13 cellular contexts compared by ENCODE assay signal in genomic region chr3:181713673-181714270, GRCh38. TPM values are rescaled to one million over a fixed set of nuclear protein-coding genes. Genes with fewer than 3 reads are reported as not detected.
DNase-seq lines count a peak whose midpoint lies in the region; ATAC-seq and TF ChIP-seq lines count a peak whose summit lies in the region.
"Had no signal": no experiment of that assay in that cellular context is flagged by ENCODE, and none has a peak within 500 bp of the region (broad histone marks: within the 10 kb centered on the region; RNA-seq: fewer than 3 reads in every experiment).

No MANE protein-coding gene starts in this region.

- WGBS in smooth muscle cell (ENCODE audit: low lambda C conversion rate): 4% methylated on average over 9 of the region's 9 CpGs

- H3K27me3 Mint-ChIP-seq in glutamatergic neuron (ENCODE audit: unreplicated experiment): peaks cover 5% of the 10 kb centered on the region
- H3K27me3 Mint-ChIP-seq in nephron progenitor cell (ENCODE audit: low read depth, poor library complexity): peaks cover 67% of the 10 kb centered on the region
- H3K27me3 Mint-ChIP-seq in T-cell: peaks cover 44 to 71% of the 10 kb centered on the region in 2 donors

- H3K36me3 ChIP-seq in RWPE2 (ENCODE audit: low read depth) (no peaks in the 10 kb centered on the region), smooth muscle cell (ENCODE audit: low read depth) (no peaks in the 10 kb centered on the region)
- H3K36me3 ChIP-seq: spleen had no signal

- peak overlapping the region; percentile 52 for H3K4me3 ChIP-seq in RWPE2 (ENCODE audit: severe bottlenecking)
- H3K4me3 ChIP-seq in smooth muscle cell: peak overlapping the region; percentile 56

- H3K27me3 ChIP-seq in RWPE2 (ENCODE audit: insufficient read depth, poor library complexity, severe bottlenecking) (peaks cover 61% of the 10 kb centered on the region), smooth muscle cell (ENCODE audit: low read depth) (peaks cover 99% of the 10 kb centered on the region)

- H3K9me3 Mint-ChIP-seq in glutamatergic neuron (ENCODE audit: unreplicated experiment): peaks cover 7% of the 10 kb centered on the region
- no peaks in the 10 kb centered on the region for H3K9me3 Mint-ChIP-seq in nephron progenitor cell
- H3K9me3 Mint-ChIP-seq in T-cell: peaks cover 0 to 7% (median 4%) of the 10 kb centered on the region in 3 donors

- no peak overlapping the region for H3K27ac ChIP-seq in RWPE2 (ENCODE audit: poor library complexity, severe bottlenecking)
- H3K27ac ChIP-seq in smooth muscle cell (ENCODE audit: low read depth): no peak overlapping the region
- H3K27ac ChIP-seq: spleen, VCaP had no signal

- ATAC-seq in RWPE2 (ENCODE audit: low read depth) (no peak), T-cell (replicated peaks in 1 of 4) (no peak)

- no peak overlapping the region for H3K4me2 ChIP-seq in smooth muscle cell

- H3K4me1 ChIP-seq in RWPE2 (ENCODE audit: insufficient read depth, poor library complexity, severe bottlenecking) (peaks cover 4% of the 10 kb centered on the region), smooth muscle cell (ENCODE audit: low read depth) (peaks cover 18% of the 10 kb centered on the region)

- in situ Hi-C loops in G401 (cut with HindIII; ENCODE audit: low sequenced_read_pairs): no loop called here

- CTCF ChIA-PET in T-cell (lab: Charles Lee): no interaction called here

- no peaks in the 10 kb centered on the region for H3K9me3 ChIP-seq in RWPE2 (ENCODE audit: severe bottlenecking)
- no peaks in the 10 kb centered on the region for H3K9me3 ChIP-seq in smooth muscle cell (replicated peaks; ENCODE audit: low read depth)

- TF ChIP-seq CTCF in RWPE2 (IDR thresholded peaks at IDR 0.05; ENCODE audit: poor library complexity, severe bottlenecking) (no peak), glutamatergic neuron (IDR thresholded peaks at IDR 0.05; ENCODE audit: partially characterized antibody, unreplicated experiment) (no peak), smooth muscle cell (IDR thresholded peaks at IDR 0.05; ENCODE audit: borderline replicate concordance, insufficient read depth, poor library complexity, severe bottlenecking) (no peak), nephron progenitor cell (IDR thresholded peaks at IDR 0.05) (no peak)

- H4K20me1 ChIP-seq in smooth muscle cell (ENCODE audit: low read depth): no peaks in the 10 kb centered on the region

- peaks cover 16% of the 10 kb centered on the region for H3K4me1 Mint-ChIP-seq in glutamatergic neuron (ENCODE audit: low read depth, unreplicated experiment)
- peaks cover 48% of the 10 kb centered on the region for H3K4me1 Mint-ChIP-seq in nephron progenitor cell
- peaks cover 8% of the 10 kb centered on the region in 3 donors for H3K4me1 Mint-ChIP-seq in T-cell

- DNase-seq in NCI-H510A treated with DMSO at 0.1 percent for 48 hours (lab: John Stamatoyannopoulos, UW) (peak; percentile 47), NCI-H510A (lab: John Stamatoyannopoulos, UW) (no peak), RWPE2 (ENCODE audit: low spot score) (no peak), glutamatergic neuron (no peak), smooth muscle cell (lab: John Stamatoyannopoulos, UW; ENCODE audit: unreplicated experiment) (no peak), G401 (ENCODE audit: low spot score) (no peak), nephron progenitor cell (no peak), T-cell (no peak)
- DNase-seq: effector CD4-positive, alpha-beta T cell; NCI-H524 treated with DMSO at 0.1 percent for 48 hours had no signal

- H2AFZ ChIP-seq in smooth muscle cell (ENCODE audit: low read depth): no peak overlapping the region

- no peak overlapping the region for H3K9ac ChIP-seq in smooth muscle cell (ENCODE audit: low read depth)

- H3K27ac Mint-ChIP-seq in glutamatergic neuron (ENCODE audit: unreplicated experiment) (no peak overlapping the region), nephron progenitor cell (no peak overlapping the region), T-cell (no peak overlapping the region)

- POLR2A ChIA-PET in T-cell (lab: Charles Lee): no interaction called here

- no peaks in the 10 kb centered on the region for H3K36me3 Mint-ChIP-seq in glutamatergic neuron (ENCODE audit: unreplicated experiment)
- no peaks in the 10 kb centered on the region for H3K36me3 Mint-ChIP-seq in nephron progenitor cell (ENCODE audit: low read depth)
- H3K36me3 Mint-ChIP-seq in T-cell: no peaks in the 10 kb centered on the region

- no peaks in the 10 kb centered on the region for H3F3A ChIP-seq in smooth muscle cell (ENCODE audit: low read depth)

- no peaks in the 10 kb centered on the region for H3K79me2 ChIP-seq in smooth muscle cell (ENCODE audit: low read depth)

- peak overlapping the region; percentile 83 for H3K4me3 Mint-ChIP-seq in glutamatergic neuron (ENCODE audit: unreplicated experiment)
- no peak overlapping the region for H3K4me3 Mint-ChIP-seq in nephron progenitor cell
- H3K4me3 Mint-ChIP-seq in T-cell: no peak overlapping the region

RNA-seq across cellular contexts. Expression of gene SOX2, which starts 2.0 kb away (rescaled TPM):
- total RNA-seq in glutamatergic neuron (ENCODE audit: unreplicated experiment) (23.5 TPM), smooth muscle cell (not detected in 2 replicates), T-cell (under 1 TPM in 3 of 5 donors, not detected in 2; 0.18 to 0.28 (median 0.26) TPM)
- polyA plus RNA-seq in smooth muscle cell: not detected in 2 replicates
- total RNA-seq in G401 (2014; rRNA removed; shearing (Covaris generic)): not detected in 2 replicates
- total RNA-seq: glomerular endothelial cell had no signal

Comparison
In these comparisons a context has a peak if more than half of its experiments do, and no peak if none do; other contexts are left out.
1. RNA of gene SOX2, which starts 2.0 kb away (total RNA-seq): 23.5 TPM in glutamatergic neuron (single experiment); 0.18 to 0.28 TPM in T-cell, not detected in smooth muscle cell and not detected in G401; every median in the first group is over 10 times any median in the second.